In genomic region chr11:17403977-17404759, GRCh38 we compare ENCODE assay signal across 13 cellular contexts. TPM values are rescaled to one million over a fixed set of nuclear protein-coding genes. Genes with fewer than 3 reads are reported as not detected.
DNase-seq lines count a peak whose midpoint lies in the region; ATAC-seq and FAIRE-seq lines count a peak whose summit lies in the region.
"Had no signal": no experiment of that assay in that cellular context is flagged by ENCODE, and none has a peak within 500 bp of the region (broad histone marks: within the 10 kb centered on the region; RNA-seq: fewer than 3 reads in every experiment).

No MANE protein-coding gene starts in this region.

- intact Hi-C loops in sciatic nerve (cut with DNase I): loop anchor here (2.0 kb wide), 1 partner anchor 67 kb away; no protein-coding TSS in a partner anchor

- ATAC-seq in sciatic nerve: peak; percentile 23
- no peak for ATAC-seq in HG03280 (IDR thresholded peaks at IDR 0.05; ENCODE audit: unreplicated experiment)

- peak; percentile 66 for FAIRE-seq in RCC 7860 (lab: Jason Lieb, UNC)
- FAIRE-seq: H1, small intestine had no signal

- DNase-seq in EL (peak; percentile 8), RCC 7860 (ENCODE audit: low spot score) (peak; percentile 72), fibroblast of peridontal ligament (ENCODE audit: extremely low read depth) (peak; percentile 26), sciatic nerve (ENCODE audit: low spot score) (no peak), SW 1271 (lab: John Stamatoyannopoulos, UW) (no peak), GM19238 (ENCODE audit: insufficient read length, low spot score) (no peak)
- no peak for DNase-seq in activated naive CD4-positive, alpha-beta T cell treated with Interleukin-2 at 50 U/mL for 16 hours
- DNase-seq: aorta; small intestine; stimulated activated naive CD4-positive, alpha-beta T cell; uterus had no signal

RNA-seq across cellular contexts. Expression of gene KCNJ11, which starts 15.7 kb away (rescaled TPM):
- 6.6 TPM for total RNA-seq in sciatic nerve

RNA-seq across cellular contexts. Expression of gene NCR3LG1, which starts 52.6 kb away (rescaled TPM):
- total RNA-seq in sciatic nerve: 2.1 TPM

Comparison
In these comparisons a context has a peak if more than half of its experiments do, and no peak if none do; other contexts are left out.
1. DNase-seq: peak in EL (single experiment), RCC 7860 (single experiment) and fibroblast of peridontal ligament (single experiment); none in sciatic nerve (single experiment), SW 1271 (0 of 2), activated naive CD4-positive, alpha-beta T cell treated with Interleukin-2 at 50 U/mL for 16 hours (single experiment) and GM19238 (single experiment).